ENCODE assay signal across 8 cellular contexts in genomic region chr17:15233022-15233805, GRCh38. TPM values are rescaled to one million over a fixed set of nuclear protein-coding genes. Genes with fewer than 3 reads are reported as not detected.
DNase-seq lines count a peak whose midpoint lies in the region; ATAC-seq and TF ChIP-seq lines count a peak whose summit lies in the region.

No MANE protein-coding gene starts in this region.

- peaks cover 11% of the 10 kb centered on the region for H3K4me1 Mint-ChIP-seq in T-helper 2 cell treated with Interferon-gamma antibody and Interleukin-4, amounts not matched to agents 5 μg/mL and 100 μg/mL, for 36 hours (ENCODE audit: low read depth)
- H3K4me1 Mint-ChIP-seq in glutamatergic neuron (ENCODE audit: low read depth, unreplicated experiment), result no peaks in the 10 kb centered on the region
- no peaks in the 10 kb centered on the region for H3K4me1 Mint-ChIP-seq in CD4-positive, alpha-beta T cell (ENCODE audit: low read depth)

- intact Hi-C loops in left ventricle myocardium superior (cut with micrococcal nuclease), result no loop called here
- intact Hi-C loops in CD4-positive, alpha-beta T cell (cut with DNase I, micrococcal nuclease), result no loop called here

- CTCF ChIA-PET in CD4-positive, alpha-beta T cell (lab: Charles Lee), result no interaction called here

- peaks cover 3% of the 10 kb centered on the region for H3K27me3 Mint-ChIP-seq in T-helper 2 cell treated with Interferon-gamma antibody and Interleukin-4, amounts not matched to agents 5 μg/mL and 100 μg/mL, for 36 hours (ENCODE audit: low read depth)
- no peaks in the 10 kb centered on the region for H3K27me3 Mint-ChIP-seq in glutamatergic neuron (ENCODE audit: unreplicated experiment)
- H3K27me3 Mint-ChIP-seq in CD4-positive, alpha-beta T cell, result peaks cover 21% of the 10 kb centered on the region

- peak; percentile 73 for ATAC-seq in left ventricle myocardium superior
- ATAC-seq in GM21526 (IDR thresholded peaks at IDR 0.05; ENCODE audit: low FRiP score, unreplicated experiment), result no peak
- no peak for ATAC-seq in CD4-positive, alpha-beta T cell (ENCODE audit: poor library complexity)
- ATAC-seq in GM19324 (IDR thresholded peaks at IDR 0.05; ENCODE audit: low FRiP score, unreplicated experiment), result no peak

- TF ChIP-seq CTCF in glutamatergic neuron (IDR thresholded peaks at IDR 0.05; ENCODE audit: partially characterized antibody, unreplicated experiment), result no peak
- TF ChIP-seq CTCF in CD4-positive, alpha-beta T cell (IDR thresholded peaks at IDR 0.05), result no peak

- no peaks in the 10 kb centered on the region for H3K36me3 Mint-ChIP-seq in T-helper 2 cell treated with Interferon-gamma antibody and Interleukin-4, amounts not matched to agents 5 μg/mL and 100 μg/mL, for 36 hours (ENCODE audit: low read depth)
- H3K36me3 Mint-ChIP-seq in glutamatergic neuron (ENCODE audit: unreplicated experiment), result no peaks in the 10 kb centered on the region
- no peaks in the 10 kb centered on the region for H3K36me3 Mint-ChIP-seq in CD4-positive, alpha-beta T cell (ENCODE audit: low read depth)

- H3K27me3 ChIP-seq in CD4-positive, alpha-beta T cell (ENCODE audit: control insufficient read depth, insufficient read depth, low read length), result no peaks in the 10 kb centered on the region

- no peak overlapping the region for H3K27ac Mint-ChIP-seq in T-helper 2 cell treated with Interferon-gamma antibody and Interleukin-4, amounts not matched to agents 5 μg/mL and 100 μg/mL, for 36 hours
- no peak overlapping the region for H3K27ac Mint-ChIP-seq in glutamatergic neuron (ENCODE audit: unreplicated experiment)
- no peak overlapping the region for H3K27ac Mint-ChIP-seq in CD4-positive, alpha-beta T cell

- H3K9me3 ChIP-seq in CD4-positive, alpha-beta T cell (ENCODE audit: control insufficient read depth, low read length), result no peaks in the 10 kb centered on the region

- no peak overlapping the region for H3K27ac ChIP-seq in CD4-positive, alpha-beta T cell (ENCODE audit: low read depth, low read length)

- H3K9me3 Mint-ChIP-seq in T-helper 2 cell treated with Interferon-gamma antibody and Interleukin-4, amounts not matched to agents 5 μg/mL and 100 μg/mL, for 36 hours, result no peaks in the 10 kb centered on the region
- no peaks in the 10 kb centered on the region for H3K9me3 Mint-ChIP-seq in glutamatergic neuron (ENCODE audit: unreplicated experiment)
- no peaks in the 10 kb centered on the region for H3K9me3 Mint-ChIP-seq in CD4-positive, alpha-beta T cell

- peak; percentile 11 for DNase-seq in stimulated activated CD4-positive, alpha-beta T cell treated with anti-CD3 and anti-CD28 coated beads, Interleukin-15, amount 100 ng/mL, for 24 hours
- DNase-seq in stimulated activated CD4-positive, alpha-beta T cell treated with anti-CD3 and anti-CD28 coated beads, Interleukin-4, amount 100 ng/mL, for 4 hours, result no peak
- DNase-seq in T-helper 2 cell treated with Interferon-gamma antibody and Interleukin-4, amounts not matched to agents 5 μg/mL and 100 μg/mL, for 36 hours (ENCODE audit: low spot score), result peak; percentile 17
- no peak for DNase-seq in left ventricle myocardium superior
- DNase-seq in glutamatergic neuron, result no peak
- DNase-seq in CD4-positive, alpha-beta T cell, result no peak

- POLR2A ChIA-PET in CD4-positive, alpha-beta T cell (lab: Charles Lee), result no interaction called here

- H3K4me3 Mint-ChIP-seq in T-helper 2 cell treated with Interferon-gamma antibody and Interleukin-4, amounts not matched to agents 5 μg/mL and 100 μg/mL, for 36 hours, result no peak overlapping the region
- H3K4me3 Mint-ChIP-seq in glutamatergic neuron (ENCODE audit: unreplicated experiment), result no peak overlapping the region
- no peak overlapping the region for H3K4me3 Mint-ChIP-seq in CD4-positive, alpha-beta T cell

RNA-seq across cellular contexts. Expression of gene PMP22, which starts 31.9 kb away (rescaled TPM):
- total RNA-seq in left ventricle myocardium superior, result 179 TPM
- 0.56 TPM for total RNA-seq in glutamatergic neuron (ENCODE audit: unreplicated experiment)
- total RNA-seq in CD4-positive, alpha-beta T cell, result not detected

Comparison
In these comparisons a context has a peak if more than half of its experiments do, and no peak if none do; other contexts are left out.
1. DNase-seq: peak in stimulated activated CD4-positive, alpha-beta T cell treated with anti-CD3 and anti-CD28 coated beads, Interleukin-15, amount 100 ng/mL, for 24 hours (single experiment) and T-helper 2 cell treated with Interferon-gamma antibody and Interleukin-4, amounts not matched to agents 5 μg/mL and 100 μg/mL, for 36 hours (single experiment); none in stimulated activated CD4-positive, alpha-beta T cell treated with anti-CD3 and anti-CD28 coated beads, Interleukin-4, amount 100 ng/mL, for 4 hours (0 of 2), left ventricle myocardium superior (single experiment), glutamatergic neuron (single experiment) and CD4-positive, alpha-beta T cell (0 of 10).
2. RNA of gene PMP22, which starts 31.9 kb away (total RNA-seq): 179 TPM in left ventricle myocardium superior (single experiment); 0.56 TPM in glutamatergic neuron (single experiment) and not detected in CD4-positive, alpha-beta T cell; every median in the first group is over 100 times any median in the second.